1 cellular context compared by ENCODE assay signal in genomic region chr17:41624208-41625101, GRCh38.
TF ChIP-seq lines count a peak whose summit lies in the region.

Gene KRT17 (minus strand): TSS chr17:41624575. CDS start chr17:41624509, 66 bp downstream.

TF ChIP-seq in HEK293, 187 proteins besides CTCF, POLR2A, EP300 and RAD21 (continued from another document):
- TF ChIP-seq PRDM10 (tag by site-specific recombination; IDR thresholded peaks at IDR 0.05) (no peak), SP7 (tag by site-specific recombination; IDR thresholded peaks at IDR 0.05) (peak; percentile 65), ZNF324 (tag by site-specific recombination; IDR thresholded peaks at IDR 0.05) (0 out of 2 replicates have a peak, but pooled peaks have one; percentile 19), ZNF223 (tag by site-specific recombination; IDR thresholded peaks at IDR 0.05) (no peak), ZNF133 (tag by site-specific recombination; IDR thresholded peaks at IDR 0.05) (no peak), ZBTB6 (tag by site-specific recombination; IDR thresholded peaks at IDR 0.05) (no peak), KLF10 (tag by site-specific recombination; IDR thresholded peaks at IDR 0.05) (no peak), ZNF768 (tag by site-specific recombination; IDR thresholded peaks at IDR 0.05) (no peak), ZNF664 (tag by site-specific recombination; IDR thresholded peaks at IDR 0.05) (no peak), REPIN1 (tag by site-specific recombination; IDR thresholded peaks at IDR 0.05; ENCODE audit: low read depth) (no peak), YY2 (tag by site-specific recombination; IDR thresholded peaks at IDR 0.05) (no peak), ZNF624 (tag by site-specific recombination; IDR thresholded peaks at IDR 0.05) (no peak), ZNF571 (tag by site-specific recombination; IDR thresholded peaks at IDR 0.05) (no peak), SP2 (tag by site-specific recombination; IDR thresholded peaks at IDR 0.05) (no peak), ZNF394 (tag by site-specific recombination; IDR thresholded peaks at IDR 0.05; ENCODE audit: borderline replicate concordance) (no peak; the same call in 1 of the 2 replicates), KLF9 (tag by site-specific recombination; IDR thresholded peaks at IDR 0.05; ENCODE audit: low read depth) (no peak), ZNF10 (tag by site-specific recombination; IDR thresholded peaks at IDR 0.05) (no peak), ZNF510 (tag by site-specific recombination; IDR thresholded peaks at IDR 0.05; ENCODE audit: insufficient replicate concordance) (no peak), ZNF600 (tag by site-specific recombination; IDR thresholded peaks at IDR 0.05) (peak; percentile 44; the same call in 1 of the 2 replicates), BCL11B (tag by site-specific recombination; IDR thresholded peaks at IDR 0.05; ENCODE audit: low read depth) (no peak), ZNF341 (tag by site-specific recombination; IDR thresholded peaks at IDR 0.05; ENCODE audit: low read depth) (peak; percentile 39; the same call in 1 of the 2 replicates), ZNF292 (tag by site-specific recombination; IDR thresholded peaks at IDR 0.05; ENCODE audit: borderline replicate concordance, low read depth) (no peak), ZNF529 (tag by site-specific recombination; IDR thresholded peaks at IDR 0.05; ENCODE audit: insufficient replicate concordance) (no peak), ZNF140 (tag by site-specific recombination; IDR thresholded peaks at IDR 0.05) (no peak), ZEB2 (tag by site-specific recombination; IDR thresholded peaks at IDR 0.05) (0 out of 2 replicates have a peak, but pooled peaks have one; percentile 19), ZBTB21 (tag by site-specific recombination; IDR thresholded peaks at IDR 0.05) (peak; percentile 37; the same call in 1 of the 2 replicates), ZNF548 (tag by site-specific recombination; IDR thresholded peaks at IDR 0.05) (no peak), ZNF423 (tag by site-specific recombination; IDR thresholded peaks at IDR 0.05) (peak; percentile 67; the same call in 1 of the 2 replicates), ZNF670 (tag by site-specific recombination; IDR thresholded peaks at IDR 0.05; ENCODE audit: low read depth) (no peak), ZBTB7A (tag by site-specific recombination; IDR thresholded peaks at IDR 0.05; ENCODE audit: low read depth) (no peak), AEBP2 (tag by site-specific recombination; IDR thresholded peaks at IDR 0.05; ENCODE audit: borderline replicate concordance) (no peak), ZNF596 (tag by site-specific recombination; IDR thresholded peaks at IDR 0.05) (no peak), ZNF214 (tag by site-specific recombination; IDR thresholded peaks at IDR 0.05; ENCODE audit: borderline replicate concordance) (no peak), ZNF549 (tag by site-specific recombination; IDR thresholded peaks at IDR 0.05) (no peak), ZBTB8A (tag by site-specific recombination; IDR thresholded peaks at IDR 0.05) (peak; percentile 74), RBAK (tag by site-specific recombination; IDR thresholded peaks at IDR 0.05) (no peak), ZNF302 (tag by site-specific recombination; IDR thresholded peaks at IDR 0.05; ENCODE audit: low read depth) (no peak), ZNF174 (tag by site-specific recombination; IDR thresholded peaks at IDR 0.05) (no peak), GLIS2 (tag by site-specific recombination; IDR thresholded peaks at IDR 0.05) (peak; percentile 33), TRIM28 (IDR thresholded peaks at IDR 0.05; ENCODE audit: borderline replicate concordance, low read length) (no peak), ZNF114 (tag by site-specific recombination; IDR thresholded peaks at IDR 0.05) (no peak), ZIC2 (tag by site-specific recombination; IDR thresholded peaks at IDR 0.05) (peak; percentile 89), KLF1 (tag by site-specific recombination; IDR thresholded peaks at IDR 0.05) (peak; percentile 49; the same call in 1 of the 2 replicates), ZNF792 (tag by site-specific recombination; IDR thresholded peaks at IDR 0.05) (no peak), ZNF148 (tag by site-specific recombination; IDR thresholded peaks at IDR 0.05; ENCODE audit: borderline replicate concordance) (no peak), ZNF121 (tag by site-specific recombination; IDR thresholded peaks at IDR 0.05) (no peak), ZNF138 (tag by site-specific recombination; IDR thresholded peaks at IDR 0.05; ENCODE audit: borderline replicate concordance) (no peak), ZNF837 (tag by site-specific recombination; IDR thresholded peaks at IDR 0.05) (no peak)
- TF ChIP-seq, protein P1, sequence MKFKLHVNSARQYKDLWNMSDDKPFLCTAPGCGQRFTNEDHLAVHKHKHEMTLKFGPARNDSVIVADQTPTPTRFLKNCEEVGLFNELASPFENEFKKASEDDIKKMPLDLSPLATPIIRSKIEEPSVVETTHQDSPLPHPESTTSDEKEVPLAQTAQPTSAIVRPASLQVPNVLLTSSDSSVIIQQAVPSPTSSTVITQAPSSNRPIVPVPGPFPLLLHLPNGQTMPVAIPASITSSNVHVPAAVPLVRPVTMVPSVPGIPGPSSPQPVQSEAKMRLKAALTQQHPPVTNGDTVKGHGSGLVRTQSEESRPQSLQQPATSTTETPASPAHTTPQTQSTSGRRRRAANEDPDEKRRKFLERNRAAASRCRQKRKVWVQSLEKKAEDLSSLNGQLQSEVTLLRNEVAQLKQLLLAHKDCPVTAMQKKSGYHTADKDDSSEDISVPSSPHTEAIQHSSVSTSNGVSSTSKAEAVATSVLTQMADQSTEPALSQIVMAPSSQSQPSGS (tag by site-specific recombination; IDR thresholded peaks at IDR 0.05; ENCODE audit: low read depth): 0 out of 2 replicates have a peak, but pooled peaks have one; percentile 7
- TF ChIP-seq, protein P2, sequence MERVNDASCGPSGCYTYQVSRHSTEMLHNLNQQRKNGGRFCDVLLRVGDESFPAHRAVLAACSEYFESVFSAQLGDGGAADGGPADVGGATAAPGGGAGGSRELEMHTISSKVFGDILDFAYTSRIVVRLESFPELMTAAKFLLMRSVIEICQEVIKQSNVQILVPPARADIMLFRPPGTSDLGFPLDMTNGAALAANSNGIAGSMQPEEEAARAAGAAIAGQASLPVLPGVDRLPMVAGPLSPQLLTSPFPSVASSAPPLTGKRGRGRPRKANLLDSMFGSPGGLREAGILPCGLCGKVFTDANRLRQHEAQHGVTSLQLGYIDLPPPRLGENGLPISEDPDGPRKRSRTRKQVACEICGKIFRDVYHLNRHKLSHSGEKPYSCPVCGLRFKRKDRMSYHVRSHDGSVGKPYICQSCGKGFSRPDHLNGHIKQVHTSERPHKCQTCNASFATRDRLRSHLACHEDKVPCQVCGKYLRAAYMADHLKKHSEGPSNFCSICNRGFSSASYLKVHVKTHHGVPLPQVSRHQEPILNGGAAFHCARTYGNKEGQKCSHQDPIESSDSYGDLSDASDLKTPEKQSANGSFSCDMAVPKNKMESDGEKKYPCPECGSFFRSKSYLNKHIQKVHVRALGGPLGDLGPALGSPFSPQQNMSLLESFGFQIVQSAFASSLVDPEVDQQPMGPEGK (tag by site-specific recombination; IDR thresholded peaks at IDR 0.05): peak; percentile 61; the same call in 1 of the 2 replicates
- TF ChIP-seq, protein P3, sequence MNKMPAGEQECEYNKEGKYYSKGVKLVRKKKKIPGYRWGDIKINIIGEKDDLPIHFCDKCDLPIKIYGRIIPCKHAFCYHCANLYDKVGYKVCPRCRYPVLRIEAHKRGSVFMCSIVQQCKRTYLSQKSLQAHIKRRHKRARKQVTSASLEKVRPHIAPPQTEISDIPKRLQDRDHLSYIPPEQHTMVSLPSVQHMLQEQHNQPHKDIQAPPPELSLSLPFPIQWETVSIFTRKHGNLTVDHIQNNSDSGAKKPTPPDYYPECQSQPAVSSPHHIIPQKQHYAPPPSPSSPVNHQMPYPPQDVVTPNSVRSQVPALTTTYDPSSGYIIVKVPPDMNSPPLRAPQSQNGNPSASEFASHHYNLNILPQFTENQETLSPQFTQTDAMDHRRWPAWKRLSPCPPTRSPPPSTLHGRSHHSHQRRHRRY (tag by site-specific recombination; IDR thresholded peaks at IDR 0.05): no peak
- TF ChIP-seq, protein P4, sequence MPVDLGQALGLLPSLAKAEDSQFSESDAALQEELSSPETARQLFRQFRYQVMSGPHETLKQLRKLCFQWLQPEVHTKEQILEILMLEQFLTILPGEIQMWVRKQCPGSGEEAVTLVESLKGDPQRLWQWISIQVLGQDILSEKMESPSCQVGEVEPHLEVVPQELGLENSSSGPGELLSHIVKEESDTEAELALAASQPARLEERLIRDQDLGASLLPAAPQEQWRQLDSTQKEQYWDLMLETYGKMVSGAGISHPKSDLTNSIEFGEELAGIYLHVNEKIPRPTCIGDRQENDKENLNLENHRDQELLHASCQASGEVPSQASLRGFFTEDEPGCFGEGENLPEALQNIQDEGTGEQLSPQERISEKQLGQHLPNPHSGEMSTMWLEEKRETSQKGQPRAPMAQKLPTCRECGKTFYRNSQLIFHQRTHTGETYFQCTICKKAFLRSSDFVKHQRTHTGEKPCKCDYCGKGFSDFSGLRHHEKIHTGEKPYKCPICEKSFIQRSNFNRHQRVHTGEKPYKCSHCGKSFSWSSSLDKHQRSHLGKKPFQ (tag by site-specific recombination; IDR thresholded peaks at IDR 0.05): no peak
